In genomic region chr16:72808754-72809153, GRCh38 we compare ENCODE assay signal across 17 cellular contexts.
"Had no signal": no experiment of that assay in that cellular context is flagged by ENCODE, and none has a peak within 500 bp of the region (broad histone marks: within the 10 kb centered on the region; RNA-seq: fewer than 3 reads in every experiment).

No MANE protein-coding gene starts in this region.

- H3K4me3 ChIP-seq: coronary artery, dorsolateral prefrontal cortex, esophagus muscularis mucosa, gastroesophageal sphincter, heart right ventricle, left lung, lower lobe of right lung had no signal

- H3K9me3 Mint-ChIP-seq: mesothelial cell of epicardium had no signal

- H3K9me3 ChIP-seq: esophagus muscularis mucosa, gastroesophageal sphincter, heart right ventricle, left lung, lower lobe of right lung had no signal

- DNase-seq: dermis blood vessel endothelial cell; dorsolateral prefrontal cortex; effector CD4-positive, alpha-beta T cell; effector memory CD4-positive, alpha-beta T cell; foreskin keratinocyte; glutamatergic neuron; head of caudate nucleus; heart right ventricle; hippocampal formation; left lung; left ventricle myocardium superior; lower lobe of right lung; mesenchymal stem cell had no signal

- H3K27ac ChIP-seq: coronary artery, dorsolateral prefrontal cortex, esophagus muscularis mucosa, foreskin keratinocyte, gastroesophageal sphincter, heart right ventricle, left lung, lower lobe of right lung had no signal

- H3K4me3 Mint-ChIP-seq: mesothelial cell of epicardium had no signal

- H3K27me3 ChIP-seq: dorsolateral prefrontal cortex, esophagus muscularis mucosa, foreskin keratinocyte, gastroesophageal sphincter, heart right ventricle, left lung had no signal

- H3K27ac Mint-ChIP-seq: mesothelial cell of epicardium had no signal

- ATAC-seq: gastroesophageal sphincter, heart right ventricle, left lung, left ventricle myocardium superior, lower lobe of right lung had no signal
